In the genomic region with DNA sequence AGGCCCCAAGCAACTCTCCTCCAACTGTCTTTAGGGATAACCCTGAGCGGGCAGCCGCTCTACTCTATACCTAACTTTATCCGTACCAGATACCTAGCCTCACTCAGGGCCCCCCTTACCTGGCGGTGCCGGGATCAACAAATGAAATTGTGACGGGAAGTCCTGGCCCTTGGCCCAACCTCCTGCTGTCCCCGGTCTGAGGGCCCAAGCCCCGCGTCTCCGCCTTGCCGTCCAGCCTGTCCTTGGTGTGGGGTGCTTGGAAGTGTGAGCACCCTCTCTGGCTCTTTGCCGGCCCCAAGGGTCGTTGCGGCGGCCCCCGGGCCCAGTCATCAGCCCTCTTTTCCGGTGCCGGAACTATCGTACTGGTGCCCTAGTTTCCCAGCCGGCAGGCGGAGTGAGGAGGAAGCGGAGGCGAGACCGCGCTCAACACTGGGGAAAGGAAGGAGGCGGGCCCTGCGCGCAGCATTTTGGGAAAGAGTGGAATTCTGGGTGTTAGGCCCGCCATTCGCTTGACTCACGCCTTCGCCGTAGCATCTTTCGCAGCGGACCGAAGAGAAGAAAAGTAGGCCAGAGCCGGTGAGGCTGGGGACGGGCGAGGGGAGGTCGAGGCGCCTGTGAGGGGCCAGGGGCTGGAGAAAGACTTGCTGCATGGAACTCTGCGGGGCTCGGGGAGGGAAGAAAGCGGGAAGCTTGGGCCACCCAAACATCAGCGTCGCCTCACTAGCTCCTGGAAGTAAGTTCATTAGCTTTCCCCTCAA, we compare ENCODE assay signal across 8 cellular contexts. TPM values are rescaled to one million over a fixed set of nuclear protein-coding genes. Genes with fewer than 3 reads are reported as not detected.
A peak's percentile ranks its signal among the peaks of the same experiment; 100 is the strongest.
DNase-seq lines count a peak whose midpoint lies in the region; ATAC-seq and TF ChIP-seq lines count a peak whose summit lies in the region.

A gene (plus strand): TSS at position 504 of the 758 bp plus-strand sequence. CDS start 1,676 bp downstream, outside the sequence.

- peak within 1 kb of the TSS; percentile 89 for H2AFZ ChIP-seq in ACC112 (ENCODE audit: low read length, unreplicated experiment)

- H3K4me1 ChIP-seq in ACC112 (ENCODE audit: control insufficient read depth, insufficient read depth, low read length, unreplicated experiment) (peaks cover 14% of the 10 kb centered on the region), iPS-18a (ENCODE audit: control insufficient read depth, low read depth, low read length) (peaks cover 13% of the 10 kb centered on the region), skeletal muscle satellite cell (ENCODE audit: control insufficient read depth, insufficient read depth, low read length) (peaks cover 26% of the 10 kb centered on the region)

- H3K36me3 ChIP-seq in ACC112 (ENCODE audit: insufficient read depth, low read length): peaks cover 8% of the 10 kb centered on the region; the same call in 1 of the 2 replicates
- H3K36me3 ChIP-seq in iPS-18a (ENCODE audit: control insufficient read depth, low read depth, low read length): peaks cover 31% of the 10 kb centered on the region
- H3K36me3 ChIP-seq in skeletal muscle satellite cell (ENCODE audit: insufficient read depth, low read length): peaks cover 25% of the 10 kb centered on the region

- ATAC-seq in GM18867 (IDR thresholded peaks at IDR 0.05; ENCODE audit: unreplicated experiment) (peak; percentile 48), HG03097 (IDR thresholded peaks at IDR 0.05; ENCODE audit: low FRiP score, unreplicated experiment) (peak; percentile 51)

- H3K9me3 ChIP-seq in iPS-18a (ENCODE audit: control insufficient read depth, low read depth, low read length) (no peaks in the 10 kb centered on the region), skeletal muscle satellite cell (replicated peaks; ENCODE audit: low read length) (no peaks in the 10 kb centered on the region)

- peak within 1 kb of the TSS; percentile 99 for H3K4me2 ChIP-seq in skeletal muscle satellite cell (ENCODE audit: low read length)

- H3K9ac ChIP-seq in iPS-18a (ENCODE audit: low read length) (peak within 1 kb of the TSS; percentile 97), skeletal muscle satellite cell (ENCODE audit: low read depth, low read length) (peak within 1 kb of the TSS; percentile 98)

- H3K4me3 ChIP-seq in ACC112 (ENCODE audit: low read depth, low read length): peak within 1 kb of the TSS; percentile 96
- H3K4me3 ChIP-seq in iPS-18a (ENCODE audit: low read length): peak within 1 kb of the TSS; percentile 93
- H3K4me3 ChIP-seq in skeletal muscle satellite cell (ENCODE audit: low read length): peak within 1 kb of the TSS; percentile 98

- TF ChIP-seq CTCF in VCaP (conservative IDR thresholded peaks at IDR 0.05): no peak

- in situ Hi-C loops in T47D (cut with HindIII; ENCODE audit: low pct_unique_long_range_greater_than_20kb, low sequenced_read_pairs): no loop called here

- H3K27me3 ChIP-seq in ACC112 (ENCODE audit: insufficient read depth, low read length) (no peaks in the 10 kb centered on the region), iPS-18a (ENCODE audit: control insufficient read depth, insufficient read depth, low read length) (no peaks in the 10 kb centered on the region), skeletal muscle satellite cell (ENCODE audit: control insufficient read depth, insufficient read depth, low read length) (no peaks in the 10 kb centered on the region)

- H3K79me2 ChIP-seq in ACC112 (ENCODE audit: control insufficient read depth, insufficient read depth, low read length, unreplicated experiment): peaks cover 78% of the 10 kb centered on the region

- peak within 1 kb of the TSS; percentile 91 for H3K27ac ChIP-seq in ACC112 (ENCODE audit: low read depth, low read length)
- H3K27ac ChIP-seq in VCaP: peak within 1 kb of the TSS; percentile 95
- peak within 1 kb of the TSS; percentile 92 for H3K27ac ChIP-seq in iPS-18a (ENCODE audit: low read length)

- DNase-seq in NCI-H2171 (lab: John Stamatoyannopoulos, UW) (peak; percentile 88), T47D (ENCODE audit: low read depth in 1 of 2, low spot score in 1 of 2) (peak; percentile 55 to 91)

RNA-seq across cellular contexts. Expression of the gene that starts here (rescaled TPM):
- 117 and 133 TPM in 2 replicates for total RNA-seq in skeletal muscle satellite cell (2012; rRNA removed)

Comparison
In these comparisons a context has a peak if more than half of its experiments do, and no peak if none do; other contexts are left out.
1. Peak in every context shown above with its lines: DNase-seq, ATAC-seq, H3K4me3 ChIP-seq and H3K27ac ChIP-seq.